ENCODE assay signal across 13 cellular contexts in the genomic region with DNA sequence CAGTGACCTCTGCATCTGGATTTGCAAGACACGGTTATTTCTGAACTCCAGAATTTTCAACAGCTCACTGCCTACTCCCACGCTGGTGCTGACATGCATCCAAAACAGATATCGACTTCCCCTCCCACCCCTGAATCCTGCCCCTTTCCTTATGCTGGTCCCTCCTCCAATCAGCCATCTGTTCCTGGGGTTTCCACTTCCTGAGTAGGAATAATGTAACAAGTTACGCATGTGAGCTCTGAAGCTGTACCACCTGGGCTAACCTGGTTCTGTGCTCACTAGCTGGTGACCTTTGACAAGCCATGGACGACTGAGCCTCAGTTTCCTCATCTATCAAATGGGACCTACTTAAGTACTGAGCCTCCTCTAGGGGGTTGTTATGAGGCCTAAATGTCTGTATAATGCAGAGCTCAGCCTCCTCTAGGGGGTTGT. TPM values are rescaled to one million over a fixed set of nuclear protein-coding genes. Genes with fewer than 3 reads are reported as not detected.
DNase-seq lines count a peak whose midpoint lies in the region; ATAC-seq and TF ChIP-seq lines count a peak whose summit lies in the region.
"Had no signal": no experiment of that assay in that cellular context is flagged by ENCODE, and none has a peak within 500 bp of the region (broad histone marks: within the 10 kb centered on the region; RNA-seq: fewer than 3 reads in every experiment).

No MANE protein-coding gene starts in this region.

- H3T11ph ChIP-seq in H9 (ENCODE audit: low read length) = no peak overlapping the region

- no peak overlapping the region for H4K5ac ChIP-seq in H9 (ENCODE audit: insufficient read length, low read depth, low read length)

- H3K23me2 ChIP-seq in H9 (ENCODE audit: insufficient read length, low read depth, low read length, poor library complexity, severe bottlenecking) = peaks cover 18% of the 10 kb centered on the region

- H3K4me3 Mint-ChIP-seq in T-helper 2 cell treated with Interferon-gamma antibody and Interleukin-4, amounts not matched to agents 5 μg/mL and 100 μg/mL, for 36 hours = peak overlapping the region; percentile 73
- H3K4me3 Mint-ChIP-seq in H9 = peak overlapping the region; percentile 7 to 44
- H3K4me3 Mint-ChIP-seq in activated T-helper 2 cell treated with anti-CD3 and anti-CD28 coated beads, Interferon-gamma antibody, Interleukin-2, Interleukin-4, amounts not matched to agents 10 μg/mL and 5 μg/mL and 100 μg/mL, durations not matched to agents 14 hours and 24 hours and 36 hours (ENCODE audit: low read depth) = peak overlapping the region; percentile 77
- peak overlapping the region; percentile 80 to 87 (median 82) for H3K4me3 Mint-ChIP-seq in nephron

- no peak overlapping the region for H3K14ac ChIP-seq in H9 (ENCODE audit: insufficient read depth, low read length)

- no peaks in the 10 kb centered on the region for H3K79me1 ChIP-seq in H9 (ENCODE audit: insufficient read depth, low read depth, low read length, poor library complexity, severe bottlenecking)

- TF ChIP-seq CTCF in H9 (conservative IDR thresholded peaks at IDR 0.05) (no peak), nephron (IDR thresholded peaks at IDR 0.05; ENCODE audit: unreplicated experiment in 3 of 3) (no peak)

- no peak overlapping the region for H3K27ac ChIP-seq in H9 (ENCODE audit: insufficient read length, low read depth, low read length)

- intact Hi-C loops in activated T-helper 2 cell treated with anti-CD3 and anti-CD28 coated beads, Interferon-gamma antibody, Interleukin-2, Interleukin-4, amounts not matched to agents 10 μg/mL and 5 μg/mL and 100 μg/mL, durations not matched to agents 14 hours and 24 hours and 36 hours (cut with micrococcal nuclease) = loop anchor here (10.0 kb wide), 1 partner anchor 149 kb away; the partner anchor contains the start of gene DYNC2I1

- H3K9me3 Mint-ChIP-seq in T-helper 2 cell treated with Interferon-gamma antibody and Interleukin-4, amounts not matched to agents 5 μg/mL and 100 μg/mL, for 36 hours = peaks cover 6% of the 10 kb centered on the region
- H3K9me3 Mint-ChIP-seq in H9 (peaks cover 13% of the 10 kb centered on the region in 2 experiments; a peak in 4 of 5 replicates), nephron (peaks cover 3% of the 10 kb centered on the region)
- H3K9me3 Mint-ChIP-seq in activated T-helper 2 cell treated with anti-CD3 and anti-CD28 coated beads, Interferon-gamma antibody, Interleukin-2, Interleukin-4, amounts not matched to agents 10 μg/mL and 5 μg/mL and 100 μg/mL, durations not matched to agents 14 hours and 24 hours and 36 hours = peaks cover 14% of the 10 kb centered on the region

- H2AFZ ChIP-seq in H9 (ENCODE audit: low read length) = no peak overlapping the region

- H2AK5ac ChIP-seq in H9 (ENCODE audit: insufficient read length, low read length) = no peak overlapping the region

- no peak overlapping the region for H3K4me2 ChIP-seq in H9 (ENCODE audit: insufficient read depth, insufficient read length, low read length)

- no peak overlapping the region for H3K18ac ChIP-seq in H9 (ENCODE audit: insufficient read length, low read depth, low read length)

- peaks cover 10% of the 10 kb centered on the region for H3K9me3 ChIP-seq in H9 (ENCODE audit: control insufficient read depth, low read depth, low read length)
- H3K9me3 ChIP-seq: gastrocnemius medialis had no signal

- H4K20me1 ChIP-seq in H9 (ENCODE audit: control insufficient read depth, insufficient read depth, insufficient read length) = no peaks in the 10 kb centered on the region

- H4K8ac ChIP-seq in H9 (replicated peaks; ENCODE audit: insufficient read length, low read depth, low read length) = no peak overlapping the region

- H2BK15ac ChIP-seq in H9 (ENCODE audit: low read depth, low read length) = no peak overlapping the region

- H3K23ac ChIP-seq in H9 (ENCODE audit: insufficient read length, low read depth, low read length) = no peak overlapping the region

- no peak for DNase-seq in T-helper 2 cell treated with Interferon-gamma antibody and Interleukin-4, amounts not matched to agents 5 μg/mL and 100 μg/mL, for 36 hours (ENCODE audit: low spot score)
- no peak for DNase-seq in T-helper 2 cell
- no peak for DNase-seq in H9
- DNase-seq in activated T-helper 2 cell treated with anti-CD3 and anti-CD28 coated beads, Interferon-gamma antibody, Interleukin-2, Interleukin-4, amounts not matched to agents 10 μg/mL and 5 μg/mL and 100 μg/mL, durations not matched to agents 14 hours and 24 hours and 36 hours (ENCODE audit: low spot score) = no peak
- DNase-seq in cerebellar cortex (ENCODE audit: low spot score) = no peak
- DNase-seq in GDM1 (lab: John Stamatoyannopoulos, UW) = no peak
- DNase-seq: gastrocnemius medialis, NCI-H1436, SHP77, trophoblast cell had no signal

- no CpG with 5 or more reads among the region's 5 CpGs for WGBS in H9 (ENCODE audit: extremely low coverage, insufficient read length, low lambda C conversion rate)

- peaks cover 41% of the 10 kb centered on the region for H3K4me1 Mint-ChIP-seq in T-helper 2 cell treated with Interferon-gamma antibody and Interleukin-4, amounts not matched to agents 5 μg/mL and 100 μg/mL, for 36 hours (ENCODE audit: low read depth)
- H3K4me1 Mint-ChIP-seq in H9 (peaks cover 34% of the 10 kb centered on the region in 2 experiments), nephron (peaks cover 22% of the 10 kb centered on the region)
- H3K4me1 Mint-ChIP-seq in activated T-helper 2 cell treated with anti-CD3 and anti-CD28 coated beads, Interferon-gamma antibody, Interleukin-2, Interleukin-4, amounts not matched to agents 10 μg/mL and 5 μg/mL and 100 μg/mL, durations not matched to agents 14 hours and 24 hours and 36 hours (ENCODE audit: low read depth) = peaks cover 39% of the 10 kb centered on the region

- no peaks in the 10 kb centered on the region for H3K27me3 Mint-ChIP-seq in T-helper 2 cell treated with Interferon-gamma antibody and Interleukin-4, amounts not matched to agents 5 μg/mL and 100 μg/mL, for 36 hours (ENCODE audit: low read depth)
- H3K27me3 Mint-ChIP-seq in H9 (ENCODE audit: low read depth) (no peaks in the 10 kb centered on the region; the same call in 1 of the 2 replicates), nephron (ENCODE audit: low read depth) (peaks cover 4% of the 10 kb centered on the region)
- no peaks in the 10 kb centered on the region for H3K27me3 Mint-ChIP-seq in activated T-helper 2 cell treated with anti-CD3 and anti-CD28 coated beads, Interferon-gamma antibody, Interleukin-2, Interleukin-4, amounts not matched to agents 10 μg/mL and 5 μg/mL and 100 μg/mL, durations not matched to agents 14 hours and 24 hours and 36 hours (ENCODE audit: low read depth)

- H2BK12ac ChIP-seq in H9 (ENCODE audit: insufficient read length, low read depth, low read length) = no peak overlapping the region

- no peak overlapping the region for H3K56ac ChIP-seq in H9 (ENCODE audit: insufficient read length, low read depth, low read length)

- H3K79me2 ChIP-seq in H9 (ENCODE audit: insufficient read depth, low read length) = peaks cover 10% of the 10 kb centered on the region; the same call in 1 of the 2 replicates

- no peak overlapping the region for H3K9ac ChIP-seq in H9 (ENCODE audit: extremely low read depth, insufficient read length, low read length)

- no peaks in the 10 kb centered on the region for H3K27me3 ChIP-seq in H9 (ENCODE audit: insufficient read depth, low read length)
- H3K27me3 ChIP-seq: gastrocnemius medialis had no signal

- peak overlapping the region; percentile 53 for H3K27ac Mint-ChIP-seq in T-helper 2 cell treated with Interferon-gamma antibody and Interleukin-4, amounts not matched to agents 5 μg/mL and 100 μg/mL, for 36 hours
- no peak overlapping the region for H3K27ac Mint-ChIP-seq in H9
- peak overlapping the region; percentile 61 for H3K27ac Mint-ChIP-seq in activated T-helper 2 cell treated with anti-CD3 and anti-CD28 coated beads, Interferon-gamma antibody, Interleukin-2, Interleukin-4, amounts not matched to agents 10 μg/mL and 5 μg/mL and 100 μg/mL, durations not matched to agents 14 hours and 24 hours and 36 hours
- H3K27ac Mint-ChIP-seq in nephron = peak overlapping the region; percentile 65 to 83 (median 68)

- peaks cover 40% of the 10 kb centered on the region for H3K36me3 Mint-ChIP-seq in T-helper 2 cell treated with Interferon-gamma antibody and Interleukin-4, amounts not matched to agents 5 μg/mL and 100 μg/mL, for 36 hours (ENCODE audit: low read depth)
- H3K36me3 Mint-ChIP-seq in H9 (ENCODE audit: insufficient read depth in 1 of 3, low read depth in 3 of 3) (peaks cover 9 to 19% (median 17%) of the 10 kb centered on the region in 3 experiments), nephron (ENCODE audit: low read depth) (peaks cover 3% of the 10 kb centered on the region)
- H3K36me3 Mint-ChIP-seq in activated T-helper 2 cell treated with anti-CD3 and anti-CD28 coated beads, Interferon-gamma antibody, Interleukin-2, Interleukin-4, amounts not matched to agents 10 μg/mL and 5 μg/mL and 100 μg/mL, durations not matched to agents 14 hours and 24 hours and 36 hours (ENCODE audit: low read depth) = peaks cover 37% of the 10 kb centered on the region

- H2BK120ac ChIP-seq in H9 (ENCODE audit: low read depth, low read length, poor library complexity, severe bottlenecking) = no peak overlapping the region

- ATAC-seq in GM18873 (IDR thresholded peaks at IDR 0.05; ENCODE audit: low FRiP score, unreplicated experiment) = no peak
- ATAC-seq: activated CD4-positive, CD25-positive, alpha-beta regulatory T cell treated with anti-CD3 and anti-CD28 coated beads, Interleukin-2, amount 50 U/mL, for 24 hours; gastrocnemius medialis had no signal

- no peak overlapping the region for H2BK20ac ChIP-seq in H9 (ENCODE audit: low read depth, low read length, poor library complexity, severe bottlenecking)

- H3K4ac ChIP-seq in H9 (ENCODE audit: low read depth, low read length) = no peak overlapping the region

- H4K91ac ChIP-seq in H9 (ENCODE audit: insufficient read length, low read depth, low read length) = no peak overlapping the region

- H2BK5ac ChIP-seq in H9 (ENCODE audit: insufficient read length, low read length) = no peak overlapping the region

- H3K4me1 ChIP-seq in H9 (ENCODE audit: insufficient read depth, low read length) = peaks cover 1% of the 10 kb centered on the region; the same call in 1 of the 2 replicates

RNA-seq across cellular contexts. Expression of gene NCAPG2, which starts 1.7 kb away (rescaled TPM):
- 98.6 and 99.4 TPM in 2 replicates for total RNA-seq in H9 (2021)
- total RNA-seq in activated T-helper 2 cell treated with anti-CD3 and anti-CD28 coated beads, Interferon-gamma antibody, Interleukin-2, Interleukin-4, amounts not matched to agents 10 μg/mL and 5 μg/mL and 100 μg/mL, durations not matched to agents 14 hours and 24 hours and 36 hours = 94.7 and 101 TPM in 2 replicates

Comparison
In these comparisons a context has a peak if more than half of its experiments do, and no peak if none do; other contexts are left out.
1. H3K27ac Mint-ChIP-seq: peak in T-helper 2 cell treated with Interferon-gamma antibody and Interleukin-4, amounts not matched to agents 5 μg/mL and 100 μg/mL, for 36 hours (single experiment), activated T-helper 2 cell treated with anti-CD3 and anti-CD28 coated beads, Interferon-gamma antibody, Interleukin-2, Interleukin-4, amounts not matched to agents 10 μg/mL and 5 μg/mL and 100 μg/mL, durations not matched to agents 14 hours and 24 hours and 36 hours (single experiment) and nephron (3 of 3); none in H9 (0 of 3).
2. H3K4me3 Mint-ChIP-seq: peak in every context shown above with its lines; median percentile 82 in nephron; 77 in activated T-helper 2 cell treated with anti-CD3 and anti-CD28 coated beads, Interferon-gamma antibody, Interleukin-2, Interleukin-4, amounts not matched to agents 10 μg/mL and 5 μg/mL and 100 μg/mL, durations not matched to agents 14 hours and 24 hours and 36 hours; 73 in T-helper 2 cell treated with Interferon-gamma antibody and Interleukin-4, amounts not matched to agents 5 μg/mL and 100 μg/mL, for 36 hours; 26 in H9.